ENCODE assay signal across 8 cellular contexts in the genomic region with DNA sequence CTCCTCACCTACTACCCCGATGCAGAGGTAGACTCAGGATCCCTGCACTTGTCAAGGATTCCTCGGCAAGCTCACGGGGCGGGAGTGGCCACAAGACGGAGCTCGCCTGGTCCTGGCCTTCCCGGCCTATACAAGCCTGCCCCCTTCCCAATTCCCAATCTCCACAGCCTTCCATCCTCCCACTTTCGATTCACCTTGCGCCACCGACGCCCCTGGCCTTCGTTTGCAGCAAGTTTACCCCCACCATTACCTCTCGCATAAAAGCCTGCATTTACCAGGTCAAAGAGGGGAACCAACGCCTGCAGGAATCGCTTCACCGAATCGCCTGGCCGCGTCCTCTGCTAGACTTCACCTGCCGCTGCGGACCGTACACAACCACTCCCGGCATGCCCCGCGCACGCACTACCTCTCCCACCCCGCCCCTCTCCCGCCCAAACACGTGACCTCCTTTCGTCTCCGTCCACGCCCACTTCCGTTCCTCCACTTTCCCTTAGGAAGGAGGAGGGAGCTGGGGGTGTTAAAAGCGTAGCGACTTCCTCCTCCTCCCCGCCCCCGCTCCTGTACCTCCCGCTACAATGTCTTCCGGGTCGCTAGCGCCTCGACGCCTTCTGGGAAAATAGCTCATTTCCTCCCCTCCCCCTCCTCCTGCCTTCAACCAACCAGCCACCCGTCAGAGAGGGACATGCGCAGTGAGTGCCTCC. TPM values are rescaled to one million over a fixed set of nuclear protein-coding genes. Genes with fewer than 3 reads are reported as not detected.
DNase-seq lines count a peak whose midpoint lies in the region; ATAC-seq and TF ChIP-seq lines count a peak whose summit lies in the region.

A gene (minus strand): TSS at position 380 of the 701 bp plus-strand sequence. CDS start 44,779 bp downstream, outside the sequence.

- H3K4me3 Mint-ChIP-seq in CD4-positive, CD25-positive, alpha-beta regulatory T cell = peak within 1 kb of the TSS; percentile 88 to 99 (median 96)

- intact Hi-C loops in left lung (cut with DNase I) = no loop called here

- peak within 1 kb of the TSS; percentile 96 for H3K27ac ChIP-seq in CD4-positive, CD25-positive, alpha-beta regulatory T cell (ENCODE audit: insufficient read depth, low read length, poor library complexity, severe bottlenecking)
- peak within 1 kb of the TSS; percentile 91 to 94 for H3K27ac ChIP-seq in left lung

- H3K36me3 Mint-ChIP-seq in CD4-positive, CD25-positive, alpha-beta regulatory T cell = no peaks in the 10 kb centered on the region

- H3K9me3 ChIP-seq in CD4-positive, CD25-positive, alpha-beta regulatory T cell (ENCODE audit: control insufficient read depth in 2 of 2, low read length in 2 of 2) = no peaks in the 10 kb centered on the region
- no peaks in the 10 kb centered on the region for H3K9me3 ChIP-seq in left lung

- H3K4me1 ChIP-seq in CD4-positive, CD25-positive, alpha-beta regulatory T cell (ENCODE audit: control insufficient read depth, insufficient read depth, low read length, poor library complexity, severe bottlenecking) = peaks cover 44% of the 10 kb centered on the region
- peaks cover 14 to 44% of the 10 kb centered on the region in 2 donors for H3K4me1 ChIP-seq in left lung

- ATAC-seq in CD4-positive, CD25-positive, alpha-beta regulatory T cell (ENCODE audit: low read depth in 2 of 2) = peak; percentile 91
- ATAC-seq in GM19395 (IDR thresholded peaks at IDR 0.05; ENCODE audit: unreplicated experiment) (peak; percentile 74), HG03565 (IDR thresholded peaks at IDR 0.05; ENCODE audit: unreplicated experiment) (peak; percentile 58), left lung (peak; percentile 96)

- peaks cover 5% of the 10 kb centered on the region for H3K27me3 Mint-ChIP-seq in CD4-positive, CD25-positive, alpha-beta regulatory T cell

- H3K27me3 ChIP-seq in CD4-positive, CD25-positive, alpha-beta regulatory T cell (ENCODE audit: control insufficient read depth, insufficient read depth, low read length) = no peaks in the 10 kb centered on the region
- H3K27me3 ChIP-seq in left lung = no peaks in the 10 kb centered on the region

- DNase-seq in CD4-positive, CD25-positive, alpha-beta regulatory T cell = peak; percentile 96 to 100 (median 97)
- DNase-seq in NCI-H748 treated with DMSO at 0.1 percent for 48 hours (lab: John Stamatoyannopoulos, UW) = peak; percentile 95
- peak; percentile 85 to 98 for DNase-seq in activated CD4-positive, alpha-beta T cell treated with anti-CD3 and anti-CD28 coated beads, Interleukin-2, amount 50 U/mL, for 24 hours (ENCODE audit: low read depth in 1 of 2, low spot score in 1 of 2)
- peak; percentile 100 for DNase-seq in dermis blood vessel endothelial cell
- DNase-seq in left lung = peak; percentile 97 to 99
- peak; percentile 89 to 95 for DNase-seq in stimulated activated CD4-positive, alpha-beta T cell treated with anti-CD3 and anti-CD28 coated beads, Interleukin-2, amount 100 ng/mL, for 48 hours

- H3K27ac Mint-ChIP-seq in CD4-positive, CD25-positive, alpha-beta regulatory T cell = peak within 1 kb of the TSS; percentile 98 to 99 (median 98)

- H3K9me3 Mint-ChIP-seq in CD4-positive, CD25-positive, alpha-beta regulatory T cell = no peaks in the 10 kb centered on the region

- peaks cover 25 to 77% (median 47%) of the 10 kb centered on the region in 4 donors for H3K4me1 Mint-ChIP-seq in CD4-positive, CD25-positive, alpha-beta regulatory T cell

- peak within 1 kb of the TSS; percentile 83 for H3K4me3 ChIP-seq in CD4-positive, CD25-positive, alpha-beta regulatory T cell (ENCODE audit: low read depth, low read length)
- H3K4me3 ChIP-seq in left lung = peak within 1 kb of the TSS; percentile 63 to 76

- H3K36me3 ChIP-seq in CD4-positive, CD25-positive, alpha-beta regulatory T cell (ENCODE audit: control insufficient read depth, insufficient read depth, low read length) = no peaks in the 10 kb centered on the region
- H3K36me3 ChIP-seq in left lung = no peaks in the 10 kb centered on the region

- no peak for TF ChIP-seq CTCF in left lung (IDR thresholded peaks at IDR 0.05)

RNA-seq across cellular contexts. Expression of the gene that starts here (rescaled TPM):
- 33.2 TPM for total RNA-seq in CD4-positive, CD25-positive, alpha-beta regulatory T cell
- 10 to 100 TPM; 44.4 to 49.7 (median 47.6) TPM for polyA plus RNA-seq in CD4-positive, CD25-positive, alpha-beta regulatory T cell
- 62.0 and 77.6 TPM in 2 replicates for total RNA-seq in dermis blood vessel endothelial cell
- 10 to 100 TPM; 36.1 to 36.2 TPM for total RNA-seq in left lung

Comparison
In these comparisons a context has a peak if more than half of its experiments do, and no peak if none do; other contexts are left out.
1. Peak in every context shown above with its lines: DNase-seq, ATAC-seq, H3K4me3 ChIP-seq and H3K27ac ChIP-seq.